8 cellular contexts compared by ENCODE assay signal in the genomic region with DNA sequence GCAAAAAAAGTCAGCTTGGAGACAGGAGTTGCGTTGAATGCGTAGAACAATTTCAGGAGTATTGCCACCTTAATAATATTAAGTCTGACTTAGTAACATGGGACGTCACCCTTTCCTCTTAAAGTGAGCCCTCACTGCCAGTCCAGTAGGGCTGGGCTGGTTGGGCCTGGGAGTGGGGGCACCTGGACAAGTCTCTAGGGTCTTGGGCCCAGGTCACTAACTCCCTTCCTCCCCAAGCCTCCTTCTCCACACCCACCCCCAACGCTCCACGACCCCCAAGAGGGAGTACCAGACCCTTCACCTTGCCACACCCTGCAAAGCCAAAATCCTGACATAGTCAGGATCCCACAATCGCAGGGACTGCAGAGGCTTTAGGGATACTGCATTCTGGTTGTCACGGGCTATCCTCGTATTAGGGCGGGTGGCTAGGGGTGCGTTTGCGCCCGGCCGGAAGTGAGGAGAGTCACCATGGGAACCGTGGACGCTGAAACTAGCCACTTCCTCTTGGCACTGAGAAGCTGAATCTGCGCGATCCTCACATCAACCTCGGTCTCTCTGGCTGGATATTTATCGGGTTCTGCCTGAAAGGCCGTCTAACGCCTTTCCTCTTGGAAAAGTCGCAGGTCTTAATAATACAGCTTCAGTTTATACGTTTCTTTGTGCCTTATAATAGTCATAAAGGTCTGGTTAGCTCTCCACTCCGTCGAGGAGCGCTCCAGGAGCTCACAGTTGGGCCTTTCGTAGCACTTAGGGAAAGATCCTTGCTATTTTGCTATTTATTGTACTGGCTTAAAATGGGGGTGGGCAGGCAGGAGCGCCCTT. TPM values are rescaled to one million over a fixed set of nuclear protein-coding genes. Genes with fewer than 3 reads are reported as not detected.
DNase-seq lines count a peak whose midpoint lies in the region; ATAC-seq and TF ChIP-seq lines count a peak whose summit lies in the region.

No MANE protein-coding gene starts in this region.

- H3K36me3 ChIP-seq in heart right ventricle (no peaks in the 10 kb centered on the region), parathyroid adenoma (ENCODE audit: control insufficient read depth, insufficient read depth, low read length) (no peaks in the 10 kb centered on the region), vagina (no peaks in the 10 kb centered on the region)

- peak; percentile 98 for ATAC-seq in GM21360 (IDR thresholded peaks at IDR 0.05; ENCODE audit: unreplicated experiment)
- ATAC-seq in activated naive CD8-positive, alpha-beta T cell treated with anti-CD3 and anti-CD28 coated beads, Interleukin-2, amount 50 U/mL, for 24 hours = peak; percentile 95
- peak; percentile 86 to 98 (median 94) for ATAC-seq in heart right ventricle

- DNase-seq in Calu3 (peak; percentile 67), HL-60 (ENCODE audit: low read depth in 1 of 2, low spot score in 1 of 2) (peak; percentile 88 to 92), SIG-M5 (lab: John Stamatoyannopoulos, UW) (peak; percentile 33), heart right ventricle (peak; percentile 74 to 83), vagina (ENCODE audit: extremely low spot score in 2 of 2) (peak in 1 of 2 donors; percentile 70)
- DNase-seq in activated naive CD8-positive, alpha-beta T cell treated with anti-CD3 and anti-CD28 coated beads, Interleukin-2, amount 50 U/mL, for 24 hours = peak; percentile 80

- H3K4me2 ChIP-seq in parathyroid adenoma (ENCODE audit: low read length) = peak overlapping the region; percentile 95

- H3K9me3 ChIP-seq in heart right ventricle (no peaks in the 10 kb centered on the region), parathyroid adenoma (ENCODE audit: control insufficient read depth, low read length) (no peaks in the 10 kb centered on the region), vagina (no peaks in the 10 kb centered on the region)

- no peaks in the 10 kb centered on the region for H3K27me3 Mint-ChIP-seq in Calu3 (ENCODE audit: unreplicated experiment)
- H3K27me3 Mint-ChIP-seq in activated naive CD8-positive, alpha-beta T cell treated with anti-CD3 and anti-CD28 coated beads, Interleukin-2, amount 50 U/mL, for 24 hours = peaks cover 23% of the 10 kb centered on the region

- no peak overlapping the region for H3K27ac Mint-ChIP-seq in Calu3 (ENCODE audit: unreplicated experiment)
- peak overlapping the region; percentile 63 for H3K27ac Mint-ChIP-seq in activated naive CD8-positive, alpha-beta T cell treated with anti-CD3 and anti-CD28 coated beads, Interleukin-2, amount 50 U/mL, for 24 hours

- H3K4me3 Mint-ChIP-seq in Calu3 (ENCODE audit: low read depth, unreplicated experiment) = peak overlapping the region; percentile 64
- H3K4me3 Mint-ChIP-seq in activated naive CD8-positive, alpha-beta T cell treated with anti-CD3 and anti-CD28 coated beads, Interleukin-2, amount 50 U/mL, for 24 hours = peak overlapping the region; percentile 73

- no peaks in the 10 kb centered on the region for H3K79me2 ChIP-seq in parathyroid adenoma

- peak overlapping the region; percentile 88 for H2AFZ ChIP-seq in parathyroid adenoma

- WGBS in heart right ventricle, 2 donors = 11% methylated on average over 28 of the region's 28 CpGs

- no peak overlapping the region for H3K9ac ChIP-seq in parathyroid adenoma

- no peak for TF ChIP-seq POLR2A in vagina (IDR thresholded peaks at IDR 0.05)

- no peaks in the 10 kb centered on the region for H3K9me3 Mint-ChIP-seq in Calu3 (ENCODE audit: low read depth, unreplicated experiment)
- H3K9me3 Mint-ChIP-seq in activated naive CD8-positive, alpha-beta T cell treated with anti-CD3 and anti-CD28 coated beads, Interleukin-2, amount 50 U/mL, for 24 hours = no peaks in the 10 kb centered on the region

- no peaks in the 10 kb centered on the region for H3K36me3 Mint-ChIP-seq in Calu3 (ENCODE audit: insufficient read depth, unreplicated experiment)
- no peaks in the 10 kb centered on the region for H3K36me3 Mint-ChIP-seq in activated naive CD8-positive, alpha-beta T cell treated with anti-CD3 and anti-CD28 coated beads, Interleukin-2, amount 50 U/mL, for 24 hours (ENCODE audit: low read depth)

- TF ChIP-seq CTCF in Calu3 (IDR thresholded peaks at IDR 0.05; ENCODE audit: unreplicated experiment) = no peak
- no peak for TF ChIP-seq CTCF in HL-60 (IDR thresholded peaks at IDR 0.05; ENCODE audit: insufficient read depth, low read length)
- TF ChIP-seq CTCF in heart right ventricle (IDR thresholded peaks at IDR 0.05) = no peak
- no peak for TF ChIP-seq CTCF in parathyroid adenoma (IDR thresholded peaks at IDR 0.05)
- TF ChIP-seq CTCF in vagina (IDR thresholded peaks at IDR 0.05) = no peak

- H3K4me1 Mint-ChIP-seq in Calu3 (ENCODE audit: low read depth, unreplicated experiment) = peaks cover 12% of the 10 kb centered on the region
- peaks cover 8% of the 10 kb centered on the region for H3K4me1 Mint-ChIP-seq in activated naive CD8-positive, alpha-beta T cell treated with anti-CD3 and anti-CD28 coated beads, Interleukin-2, amount 50 U/mL, for 24 hours

- peak overlapping the region; percentile 13 for H3K4me3 ChIP-seq in HL-60 (replicated peaks; ENCODE audit: insufficient read depth, low read length)
- H3K4me3 ChIP-seq in heart right ventricle = peak overlapping the region; percentile 28 to 64 (median 53)
- H3K4me3 ChIP-seq in parathyroid adenoma (ENCODE audit: low read depth, low read length) = peak overlapping the region; percentile 68
- peak overlapping the region; percentile 41 to 47 for H3K4me3 ChIP-seq in vagina

- CTCF ChIA-PET in Calu3 (lab: Charles Lee) = interaction anchor here (0.6 kb wide), 1 partner anchor 243 kb away, joined by 3 read pairs; no protein-coding TSS in a partner anchor

- H3K27me3 ChIP-seq in HL-60 (ENCODE audit: insufficient read depth, poor library complexity, severe bottlenecking) (no peaks in the 10 kb centered on the region), heart right ventricle (peaks cover 9 to 48% (median 41%) of the 10 kb centered on the region in 7 donors), parathyroid adenoma (ENCODE audit: control insufficient read depth, insufficient read depth, low read length) (no peaks in the 10 kb centered on the region), vagina (peaks cover 8% of the 10 kb centered on the region)

- intact Hi-C loops in Calu3 (cut with micrococcal nuclease; ENCODE audit: unreplicated experiment) (no loop called here), heart right ventricle (cut with DNase I) (no loop called here), vagina (cut with DNase I) (no loop called here)

- BruUV-seq in Calu3 (replicated peaks; lab: Mats Ljungman, UMichigan) = no TSS peak

- H3K4me1 ChIP-seq in heart right ventricle = peaks cover 0 to 16% (median 13%) of the 10 kb centered on the region in 9 donors
- peaks cover 2% of the 10 kb centered on the region for H3K4me1 ChIP-seq in parathyroid adenoma
- peaks cover 9% of the 10 kb centered on the region for H3K4me1 ChIP-seq in vagina

- H3K27ac ChIP-seq in HL-60 (replicated peaks) (peak overlapping the region; percentile 47), heart right ventricle (peak overlapping the region in 2 of 10 donors; percentile 1 to 13), parathyroid adenoma (peak overlapping the region; percentile 40), vagina (no peak overlapping the region)

RNA-seq across cellular contexts. Expression of gene CXXC1, which starts 10.3 kb away (rescaled TPM):
- total RNA-seq in Calu3 (2022) (75.1 and 95.2 TPM in 2 replicates), heart right ventricle (10 to 100 TPM; 22.1 to 49.6 (median 26.3) TPM), vagina (78.6 TPM)
- polyA plus RNA-seq in heart right ventricle = 10 to 100 TPM; 37.5 to 66.6 TPM

RNA-seq across cellular contexts. Expression of gene MBD1, which starts 16.5 kb away (rescaled TPM):
- total RNA-seq in Calu3 (2022) = 70.5 and 88.0 TPM in 2 replicates
- total RNA-seq in heart right ventricle = 10 to 100 TPM; 39.2 to 59.0 (median 45.8) TPM
- 10 to 100 TPM; 29.5 to 39.0 TPM for polyA plus RNA-seq in heart right ventricle
- 85.7 TPM for total RNA-seq in vagina

RNA-seq across cellular contexts. Expression of gene CFAP53, which starts 31.5 kb away (rescaled TPM):
- total RNA-seq in Calu3 (2022) = 0.94 and 0.98 TPM in 2 replicates
- under 1 TPM in 6 of 10 donors, not detected in 4; 0.15 to 0.25 (median 0.18) TPM for total RNA-seq in heart right ventricle
- polyA plus RNA-seq in heart right ventricle = under 1 TPM; 0.09 to 0.44 TPM
- not detected for total RNA-seq in vagina

Comparison
In these comparisons a context has a peak if more than half of its experiments do, and no peak if none do; other contexts are left out.
1. H3K4me3 ChIP-seq: peak in every context shown above with its lines; median percentile 68 in parathyroid adenoma; 53 in heart right ventricle; 44 in vagina; 13 in HL-60.